ENCODE assay signal across 11 cellular contexts in the genomic region with DNA sequence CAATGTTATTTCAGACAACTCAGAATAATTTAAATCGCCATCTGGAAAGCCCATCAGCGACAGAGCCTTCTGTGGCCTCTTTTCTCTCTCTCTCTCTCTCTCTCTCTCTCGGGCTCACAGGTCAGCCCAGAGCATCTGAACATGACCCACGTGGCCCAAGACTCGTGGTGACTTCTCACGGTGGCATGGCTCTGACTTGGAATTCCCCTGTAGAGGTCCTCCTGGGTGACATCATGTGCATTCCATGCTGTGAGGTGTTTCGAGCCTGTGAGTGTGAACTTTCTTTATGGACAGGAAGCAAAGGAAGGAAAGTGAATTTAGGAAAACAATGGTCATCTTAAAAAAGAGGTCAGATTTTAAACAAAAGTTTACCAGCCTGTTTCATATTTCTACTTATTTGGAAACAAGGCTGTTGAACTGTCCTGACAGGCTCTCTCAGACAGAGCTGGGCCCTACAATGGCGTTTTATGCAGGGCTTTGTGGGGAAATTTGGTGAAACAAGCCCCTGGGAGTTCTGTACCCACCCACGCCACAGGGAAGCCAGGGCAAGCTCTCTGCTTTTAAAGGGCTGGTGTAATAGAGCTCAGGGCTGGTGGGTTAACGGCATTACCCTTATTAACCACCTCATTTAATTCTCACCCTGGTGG.
DNase-seq lines count a peak whose midpoint lies in the region; ATAC-seq and TF ChIP-seq lines count a peak whose summit lies in the region.
"Had no signal": no experiment of that assay in that cellular context is flagged by ENCODE, and none has a peak within 500 bp of the region (broad histone marks: within the 10 kb centered on the region; RNA-seq: fewer than 3 reads in every experiment).

No MANE protein-coding gene starts in this region.

- peaks cover 54% of the 10 kb centered on the region for H3K4me1 Mint-ChIP-seq in nephron
- peaks cover 13% of the 10 kb centered on the region for H3K4me1 Mint-ChIP-seq in activated CD8-positive, alpha-beta T cell treated with anti-CD3 and anti-CD28 coated beads, Interleukin-2, amount 10 ng/mL, durations not matched to agents 7 days and 5 days (ENCODE audit: low read depth)

- no peak overlapping the region for H3K4me3 Mint-ChIP-seq in nephron
- no peak overlapping the region for H3K4me3 Mint-ChIP-seq in activated CD8-positive, alpha-beta T cell treated with anti-CD3 and anti-CD28 coated beads, Interleukin-2, amount 10 ng/mL, durations not matched to agents 7 days and 5 days

- peak overlapping the region; percentile 66 to 81 (median 79) for H3K27ac Mint-ChIP-seq in nephron
- no peak overlapping the region for H3K27ac Mint-ChIP-seq in activated CD8-positive, alpha-beta T cell treated with anti-CD3 and anti-CD28 coated beads, Interleukin-2, amount 10 ng/mL, durations not matched to agents 7 days and 5 days

- POLR2A ChIA-PET in activated CD8-positive, alpha-beta T cell treated with anti-CD3 and anti-CD28 coated beads, Interleukin-2, amount 10 ng/mL, durations not matched to agents 7 days and 5 days (lab: Charles Lee): no interaction called here

- H3K27me3 Mint-ChIP-seq in nephron (ENCODE audit: low read depth): peaks cover 11% of the 10 kb centered on the region
- peaks cover 11% of the 10 kb centered on the region for H3K27me3 Mint-ChIP-seq in activated CD8-positive, alpha-beta T cell treated with anti-CD3 and anti-CD28 coated beads, Interleukin-2, amount 10 ng/mL, durations not matched to agents 7 days and 5 days (ENCODE audit: low read depth)

- ATAC-seq in GM18517 (IDR thresholded peaks at IDR 0.05; ENCODE audit: unreplicated experiment) (peak; percentile 54), HG02759 (IDR thresholded peaks at IDR 0.05; ENCODE audit: unreplicated experiment) (peak; percentile 57), GM21515 (IDR thresholded peaks at IDR 0.05; ENCODE audit: unreplicated experiment) (no peak)
- ATAC-seq in activated CD8-positive, alpha-beta T cell treated with anti-CD3 and anti-CD28 coated beads, Interleukin-2, amount 10 ng/mL, durations not matched to agents 7 days and 5 days: no peak

- CTCF ChIA-PET in activated CD8-positive, alpha-beta T cell treated with anti-CD3 and anti-CD28 coated beads, Interleukin-2, amount 10 ng/mL, durations not matched to agents 7 days and 5 days (lab: Charles Lee): no interaction called here

- H3K9me3 Mint-ChIP-seq in nephron: no peaks in the 10 kb centered on the region
- no peaks in the 10 kb centered on the region for H3K9me3 Mint-ChIP-seq in activated CD8-positive, alpha-beta T cell treated with anti-CD3 and anti-CD28 coated beads, Interleukin-2, amount 10 ng/mL, durations not matched to agents 7 days and 5 days (ENCODE audit: insufficient read depth)

- H3K36me3 Mint-ChIP-seq in nephron (ENCODE audit: low read depth): no peaks in the 10 kb centered on the region
- no peaks in the 10 kb centered on the region for H3K36me3 Mint-ChIP-seq in activated CD8-positive, alpha-beta T cell treated with anti-CD3 and anti-CD28 coated beads, Interleukin-2, amount 10 ng/mL, durations not matched to agents 7 days and 5 days (ENCODE audit: low read depth)

- DNase-seq in RPMI7951 (ENCODE audit: low read depth) (peak; percentile 68), COLO668 (lab: John Stamatoyannopoulos, UW; ENCODE audit: unreplicated experiment) (no peak), occipital lobe (lab: John Stamatoyannopoulos, UW) (no peak)
- DNase-seq in activated CD8-positive, alpha-beta T cell treated with anti-CD3 and anti-CD28 coated beads, Interleukin-2, amount 10 ng/mL, durations not matched to agents 7 days and 5 days: no peak
- DNase-seq: caudate nucleus, kidney, spleen had no signal

- no peak for TF ChIP-seq CTCF in nephron (IDR thresholded peaks at IDR 0.05; ENCODE audit: unreplicated experiment in 3 of 3)

Comparison
In these comparisons a context has a peak if more than half of its experiments do, and no peak if none do; other contexts are left out.
1. ATAC-seq: peak in GM18517 (single experiment) and HG02759 (single experiment); none in GM21515 (single experiment) and activated CD8-positive, alpha-beta T cell treated with anti-CD3 and anti-CD28 coated beads, Interleukin-2, amount 10 ng/mL, durations not matched to agents 7 days and 5 days (single experiment).